In the genomic region with DNA sequence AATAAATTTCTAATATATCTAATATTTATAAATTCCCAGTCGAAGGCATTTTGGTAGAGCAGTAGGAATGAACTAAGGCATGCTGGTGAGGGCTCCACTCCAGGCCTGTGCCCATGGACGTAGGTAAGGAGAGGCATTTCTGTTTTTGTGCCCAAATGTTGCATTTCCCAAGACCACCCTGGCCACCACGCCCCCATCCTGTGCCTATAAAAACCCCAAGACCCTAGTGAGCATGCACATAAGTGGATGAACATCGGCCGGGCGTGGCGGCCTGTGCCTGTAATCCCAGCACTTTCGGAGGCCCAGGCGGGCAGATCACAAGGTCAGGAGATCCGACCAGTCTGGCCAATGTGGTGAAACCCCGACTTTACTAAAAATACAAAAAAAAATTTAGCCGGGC, we compare ENCODE assay signal across 25 cellular contexts.
"Had no signal": no experiment of that assay in that cellular context is flagged by ENCODE, and none has a peak within 500 bp of the region (broad histone marks: within the 10 kb centered on the region; RNA-seq: fewer than 3 reads in every experiment).

No MANE protein-coding gene starts in this region.

- H3K27me3 Mint-ChIP-seq: dendritic cell treated with granulocyte-macrophage colony-stimulating factor and Interleukin-4, amounts not matched to agents 40 ng/mL and 50 ng/mL, for 4 days; effector memory CD8-positive, alpha-beta T cell had no signal

- H3K9me3 ChIP-seq: colonic mucosa, esophagus muscularis mucosa, gastrocnemius medialis had no signal

- DNase-seq: colonic mucosa; cortex of kidney; dermis blood vessel endothelial cell; dorsolateral prefrontal cortex; effector CD4-positive, alpha-beta T cell; effector CD8-positive, alpha-beta T cell; effector memory CD4-positive, alpha-beta T cell; effector memory CD8-positive, alpha-beta T cell; endodermal cell; erythroblast; esophagus squamous epithelium; foreskin fibroblast; foreskin keratinocyte; foreskin melanocyte; gastrocnemius medialis; glutamatergic neuron; head of caudate nucleus; heart left ventricle; heart right ventricle had no signal

- H3K27ac ChIP-seq: colonic mucosa, coronary artery, dorsolateral prefrontal cortex, epithelial cell of prostate, esophagus muscularis mucosa, esophagus squamous epithelium, foreskin keratinocyte, gastrocnemius medialis, gastroesophageal sphincter, heart left ventricle, heart right ventricle had no signal

- H3K4me3 ChIP-seq: colonic mucosa, coronary artery, dorsolateral prefrontal cortex, esophagus muscularis mucosa, esophagus squamous epithelium, gastrocnemius medialis, gastroesophageal sphincter, heart left ventricle, heart right ventricle had no signal

- H3K27ac Mint-ChIP-seq: dendritic cell treated with granulocyte-macrophage colony-stimulating factor and Interleukin-4, amounts not matched to agents 40 ng/mL and 50 ng/mL, for 4 days; effector memory CD8-positive, alpha-beta T cell; endodermal cell had no signal

- H3K4me3 Mint-ChIP-seq: dendritic cell treated with granulocyte-macrophage colony-stimulating factor and Interleukin-4, amounts not matched to agents 40 ng/mL and 50 ng/mL, for 4 days; effector memory CD8-positive, alpha-beta T cell; endodermal cell had no signal

- H3K36me3 ChIP-seq: colonic mucosa, esophagus muscularis mucosa, esophagus squamous epithelium, gastrocnemius medialis, gastroesophageal sphincter, heart left ventricle, heart right ventricle had no signal

- ATAC-seq: effector memory CD8-positive, alpha-beta T cell; esophagus mucosa; foreskin keratinocyte; gastrocnemius medialis; gastroesophageal sphincter; heart left ventricle; heart right ventricle had no signal

- H3K4me1 ChIP-seq: colonic mucosa, esophagus squamous epithelium, foreskin keratinocyte, gastrocnemius medialis, gastroesophageal sphincter had no signal

- H3K27me3 ChIP-seq: colonic mucosa, dorsolateral prefrontal cortex, esophagus muscularis mucosa, esophagus squamous epithelium, foreskin keratinocyte, gastrocnemius medialis, gastroesophageal sphincter, heart left ventricle, heart right ventricle had no signal
